Comparison of ENCODE assay signal across 14 cellular contexts in genomic region chr7:92647652-92648051, GRCh38. TPM values are rescaled to one million over a fixed set of nuclear protein-coding genes. Genes with fewer than 3 reads are reported as not detected.
DNase-seq lines count a peak whose midpoint lies in the region; ATAC-seq and TF ChIP-seq lines count a peak whose summit lies in the region.
"Had no signal": no experiment of that assay in that cellular context is flagged by ENCODE, and none has a peak within 500 bp of the region (broad histone marks: within the 10 kb centered on the region; RNA-seq: fewer than 3 reads in every experiment).

No MANE protein-coding gene starts in this region.

- no peaks in the 10 kb centered on the region for H3K9me3 ChIP-seq in Karpas-422 (ENCODE audit: low read length)
- H3K9me3 ChIP-seq in colonic mucosa: no peaks in the 10 kb centered on the region
- no peaks in the 10 kb centered on the region for H3K9me3 ChIP-seq in WERI-Rb-1 (ENCODE audit: severe bottlenecking)

- H3K27me3 Mint-ChIP-seq in activated T-cell treated with anti-CD3 and anti-CD28 coated beads, Interleukin-2, amount 50 U/mL, for 24 hours: no peaks in the 10 kb centered on the region
- H3K27me3 Mint-ChIP-seq: naive thymus-derived CD8-positive, alpha-beta T cell had no signal

- peak overlapping the region; percentile 8 for H3K4me2 ChIP-seq in Karpas-422 (ENCODE audit: low read depth, low read length, poor library complexity, severe bottlenecking)

- no peak overlapping the region for H2AFZ ChIP-seq in Karpas-422 (ENCODE audit: low read length)

- peaks cover 96% of the 10 kb centered on the region for H3K4me1 Mint-ChIP-seq in activated T-cell treated with anti-CD3 and anti-CD28 coated beads, Interleukin-2, amount 50 U/mL, for 24 hours (ENCODE audit: low read depth)

- no peak for ATAC-seq in HG03571 (IDR thresholded peaks at IDR 0.05; ENCODE audit: unreplicated experiment)
- ATAC-seq: left ventricle myocardium superior; naive thymus-derived CD8-positive, alpha-beta T cell had no signal

- H3K36me3 ChIP-seq in Karpas-422 (ENCODE audit: insufficient read depth, low read length) (no peaks in the 10 kb centered on the region), colonic mucosa (no peaks in the 10 kb centered on the region), WERI-Rb-1 (no peaks in the 10 kb centered on the region)

- TF ChIP-seq CTCF in colonic mucosa (IDR thresholded peaks at IDR 0.05): no peak
- no peak for TF ChIP-seq CTCF in WERI-Rb-1 (IDR thresholded peaks at IDR 0.05; ENCODE audit: low read depth, low read length)

- H3K27ac ChIP-seq in Karpas-422 (ENCODE audit: low read length) (no peak overlapping the region), colonic mucosa (peak overlapping the region; percentile 58), WERI-Rb-1 (no peak overlapping the region)

- peaks cover 90% of the 10 kb centered on the region for H3K36me3 Mint-ChIP-seq in activated T-cell treated with anti-CD3 and anti-CD28 coated beads, Interleukin-2, amount 50 U/mL, for 24 hours (ENCODE audit: low read depth)

- no peaks in the 10 kb centered on the region for H3K27me3 ChIP-seq in Karpas-422 (ENCODE audit: low read length)
- no peaks in the 10 kb centered on the region for H3K27me3 ChIP-seq in colonic mucosa
- H3K27me3 ChIP-seq in WERI-Rb-1 (ENCODE audit: insufficient read depth, low read depth, severe bottlenecking): no peaks in the 10 kb centered on the region

- H3K4me1 ChIP-seq in Karpas-422 (ENCODE audit: low read length): peaks cover 31% of the 10 kb centered on the region
- peaks cover 25% of the 10 kb centered on the region for H3K4me1 ChIP-seq in colonic mucosa

- H3K4me3 ChIP-seq in Karpas-422 (ENCODE audit: low read length) (no peak overlapping the region), colonic mucosa (no peak overlapping the region), WERI-Rb-1 (ENCODE audit: low read depth, low read length) (no peak overlapping the region)

- intact Hi-C loops in colonic mucosa (cut with DNase I): no loop called here

- peaks cover 29% of the 10 kb centered on the region for H3K79me2 ChIP-seq in Karpas-422 (ENCODE audit: low read length)

- no peaks in the 10 kb centered on the region for H3K9me3 Mint-ChIP-seq in activated T-cell treated with anti-CD3 and anti-CD28 coated beads, Interleukin-2, amount 50 U/mL, for 24 hours
- H3K9me3 Mint-ChIP-seq: naive thymus-derived CD8-positive, alpha-beta T cell had no signal

- H3K27ac Mint-ChIP-seq in activated T-cell treated with anti-CD3 and anti-CD28 coated beads, Interleukin-2, amount 50 U/mL, for 24 hours: peak overlapping the region; percentile 99

- DNase-seq in activated T-cell treated with anti-CD3 and anti-CD28 coated beads, Interleukin-2, amount 50 U/mL, for 24 hours: no peak
- no peak for DNase-seq in activated T-cell treated with anti-CD3 and anti-CD28 coated beads, Interleukin-2, amount 50 U/mL, for 48 hours
- DNase-seq in Karpas-422 (no peak), colonic mucosa (no peak), superior temporal gyrus (ENCODE audit: extremely low spot score) (peak; percentile 76), WERI-Rb-1 (no peak)
- no peak for DNase-seq in stimulated activated naive CD4-positive, alpha-beta T cell (lab: John Stamatoyannopoulos, UW)
- DNase-seq: GDM1; H7; left ventricle myocardium superior; naive thymus-derived CD8-positive, alpha-beta T cell; NCI-H2227 treated with DMSO at 0.1 percent for 48 hours; retina had no signal

- H3K4me3 Mint-ChIP-seq in activated T-cell treated with anti-CD3 and anti-CD28 coated beads, Interleukin-2, amount 50 U/mL, for 24 hours: peak overlapping the region; percentile 36
- H3K4me3 Mint-ChIP-seq: naive thymus-derived CD8-positive, alpha-beta T cell had no signal

- H3K9ac ChIP-seq in Karpas-422 (ENCODE audit: low read length) (no peak overlapping the region), colonic mucosa (ENCODE audit: low read depth in 2 of 2, low read length in 2 of 2) (peak overlapping the region in 1 of 2 donors; percentile 56)

- H3K9me2 ChIP-seq in Karpas-422 (replicated peaks; ENCODE audit: insufficient read depth, low read length): no peaks in the 10 kb centered on the region

- no peaks in the 10 kb centered on the region for H4K20me1 ChIP-seq in Karpas-422 (ENCODE audit: insufficient read depth, low read depth, low read length)

RNA-seq across cellular contexts. Expression of gene FAM133B, which starts 57.5 kb away (rescaled TPM):
- total RNA-seq in Karpas-422 (2014; rRNA removed; shearing (Covaris generic); ENCODE audit: low replicate concordance): 18.8 and 41.2 TPM in 2 replicates
- 10 to 100 TPM; 17.2 to 18.2 TPM for total RNA-seq in colonic mucosa
